24 cellular contexts compared by ENCODE assay signal in genomic region chr3:80643421-80643820, GRCh38.
DNase-seq lines count a peak whose midpoint lies in the region; ATAC-seq, FAIRE-seq and TF ChIP-seq lines count a peak whose summit lies in the region.
"Had no signal": no experiment of that assay in that cellular context is flagged by ENCODE, and none has a peak within 500 bp of the region (broad histone marks: within the 10 kb centered on the region; RNA-seq: fewer than 3 reads in every experiment).

No MANE protein-coding gene starts in this region.

- CTCF ChIA-PET in HepG2 (lab: Yijun Ruan, JAX; ENCODE audit: low intra/inter-chr PET ratio, low total read pairs) = no interaction called here
- CTCF ChIA-PET in RWPE1 (lab: Yijun Ruan, JAX) = no interaction called here

- ATAC-seq in HepG2 (no peak), right lobe of liver (no peak), GM18907 (IDR thresholded peaks at IDR 0.05; ENCODE audit: unreplicated experiment) (no peak)
- ATAC-seq: T-cell had no signal

- H3K27ac ChIP-seq in HepG2 (ENCODE audit: extremely low read length, insufficient read depth, low read length) = no peak overlapping the region
- no peak overlapping the region for H3K27ac ChIP-seq in right lobe of liver
- H3K27ac ChIP-seq in RWPE1 = no peak overlapping the region

- H3K79me2 ChIP-seq in HepG2 (ENCODE audit: insufficient read depth, low read length) = no peaks in the 10 kb centered on the region

- no peaks in the 10 kb centered on the region for H3K27me3 ChIP-seq in HepG2 (ENCODE audit: control insufficient read depth in 1 of 2, insufficient read depth in 2 of 2, low read length in 2 of 2)
- H3K27me3 ChIP-seq in right lobe of liver = no peaks in the 10 kb centered on the region
- H3K27me3 ChIP-seq: BE2C had no signal

- WGBS in HepG2 (ENCODE audit: low lambda C conversion rate) = 19% methylated on average over 4 of the region's 4 CpGs
- WGBS in right lobe of liver (ENCODE audit: insufficient coverage, low coverage, low lambda C conversion rate, missing lambda C conversion rate) = 63% methylated on average over 4 of the region's 4 CpGs

- H3K9me3 ChIP-seq in HepG2 (ENCODE audit: low read length) (no peaks in the 10 kb centered on the region), right lobe of liver (no peaks in the 10 kb centered on the region)
- H3K9me3 ChIP-seq: BE2C, SK-N-SH had no signal

- no TSS peak for BruUV-seq in HepG2 (replicated peaks; lab: Mats Ljungman, UMichigan)

- FAIRE-seq in HepG2 (lab: Jason Lieb, UNC) = no peak
- FAIRE-seq: H54, RCC 7860 had no signal

- intact Hi-C loops in HepG2 (cut with micrococcal nuclease; ENCODE audit: unreplicated experiment) = no loop called here
- intact Hi-C loops in right lobe of liver (cut with DNase I) = no loop called here

- H2AFZ ChIP-seq in HepG2 (ENCODE audit: low read length) = no peak overlapping the region

- in situ Hi-C loops in HepG2 (cut with HindIII; ENCODE audit: extremely low pct_ligation_motif_present, low pct_unique_long_range_greater_than_20kb) = no loop called here

- TF ChIP-seq RAD21 in HepG2 (CRISPR knock-in tag; IDR thresholded peaks at IDR 0.05) = no peak

- POLR2A ChIA-PET in HepG2 (lab: Yijun Ruan, JAX) = no interaction called here
- POLR2A ChIA-PET in RWPE1 (lab: Yijun Ruan, JAX; ENCODE audit: low non-redundant PET) = no interaction called here

- TF ChIP-seq EP300 in HepG2 (IDR thresholded peaks at IDR 0.05; ENCODE audit: low read depth in 2 of 2, low read length in 2 of 2) = no peak
- no peak for TF ChIP-seq EP300 in HepG2 (CRISPR knock-in tag; IDR thresholded peaks at IDR 0.05; ENCODE audit: borderline replicate concordance)

- no peaks in the 10 kb centered on the region for H4K20me1 ChIP-seq in HepG2 (ENCODE audit: insufficient read depth, low read length)

- H3K4me1 ChIP-seq in HepG2 (ENCODE audit: insufficient read depth, low read length) (no peaks in the 10 kb centered on the region), right lobe of liver (no peaks in the 10 kb centered on the region)

- TF ChIP-seq CTCF in HepG2 (CRISPR knock-in tag; IDR thresholded peaks at IDR 0.05) (no peak), right lobe of liver (IDR thresholded peaks at IDR 0.05) (no peak), RWPE1 (conservative IDR thresholded peaks at IDR 0.05; ENCODE audit: low read depth) (no peak)

- no peak overlapping the region for H3K4me2 ChIP-seq in HepG2 (ENCODE audit: low read depth, low read length)
- H3K4me2 ChIP-seq: SK-N-SH had no signal

- DNase-seq in HepG2 (ENCODE audit: low spot score) = no peak
- DNase-seq in right lobe of liver = no peak
- peak; percentile 95 for DNase-seq in NCI-H82 (lab: John Stamatoyannopoulos, UW)
- DNase-seq in myocyte (ENCODE audit: low read depth) = peak; percentile 3
- no peak for DNase-seq in OCI-M2 (lab: John Stamatoyannopoulos, UW; ENCODE audit: unreplicated experiment)
- no peak for DNase-seq in activated gamma-delta T cell (lab: John Stamatoyannopoulos, UW)
- DNase-seq in RWPE1 (ENCODE audit: low spot score) = no peak
- DNase-seq: 8988T; BE2C; CD4-positive, CD25-positive, alpha-beta regulatory T cell; COR-L47; DMS153; GF-D8; MV-4-11; NCI-H1417 treated with DMSO at 0.1 percent for 48 hours; NCI-H1930; NCI-H226; NCI-H526; Right ventricle myocardium superior; SK-N-SH; T-cell had no signal

- H3K4me3 ChIP-seq in HepG2 (replicated peaks in 1 of 3; ENCODE audit: insufficient read depth in 1 of 3, low read depth in 2 of 3, low read length in 3 of 3) = no peak overlapping the region
- no peak overlapping the region for H3K4me3 ChIP-seq in right lobe of liver

- H3K9ac ChIP-seq in HepG2 (ENCODE audit: insufficient read depth, low read depth, low read length) = no peak overlapping the region
- H3K9ac ChIP-seq: SK-N-SH had no signal

- TF ChIP-seq POLR2A in HepG2 (IDR thresholded peaks at IDR 0.05; ENCODE audit: insufficient read depth in 1 of 2, low read depth in 2 of 2, low read length in 2 of 2) = no peak
- TF ChIP-seq POLR2A in right lobe of liver (IDR thresholded peaks at IDR 0.05) = no peak

- H3K36me3 ChIP-seq in HepG2 (replicated peaks in 1 of 2; ENCODE audit: control insufficient read depth in 1 of 2, insufficient read depth in 2 of 2, low read length in 2 of 2) = no peaks in the 10 kb centered on the region
- no peaks in the 10 kb centered on the region for H3K36me3 ChIP-seq in right lobe of liver
- H3K36me3 ChIP-seq: BE2C had no signal

TF ChIP-seq in HepG2, 621 proteins besides CTCF, POLR2A, EP300 and RAD21:
- TF ChIP-seq SIN3B (IDR thresholded peaks at IDR 0.05; ENCODE audit: low read length) (no peak), CEBPG (CRISPR knock-in tag; IDR thresholded peaks at IDR 0.05) (peak; percentile 77), XRCC5 (optimal IDR thresholded peaks at IDR 0.05; ENCODE audit: low read length) (no peak), PBX2 (CRISPR knock-in tag; IDR thresholded peaks at IDR 0.05) (peak; percentile 72), CEBPB (IDR thresholded peaks at IDR 0.05; ENCODE audit: borderline replicate concordance, low read depth, low read length) (peak; percentile 83)

Comparison
In these comparisons a context has a peak if more than half of its experiments do, and no peak if none do; other contexts are left out.
1. DNase-seq: peak in NCI-H82 (single experiment) and myocyte (single experiment); none in HepG2 (single experiment), right lobe of liver (0 of 3), OCI-M2 (single experiment), activated gamma-delta T cell (single experiment) and RWPE1 (single experiment).